In the genomic region with DNA sequence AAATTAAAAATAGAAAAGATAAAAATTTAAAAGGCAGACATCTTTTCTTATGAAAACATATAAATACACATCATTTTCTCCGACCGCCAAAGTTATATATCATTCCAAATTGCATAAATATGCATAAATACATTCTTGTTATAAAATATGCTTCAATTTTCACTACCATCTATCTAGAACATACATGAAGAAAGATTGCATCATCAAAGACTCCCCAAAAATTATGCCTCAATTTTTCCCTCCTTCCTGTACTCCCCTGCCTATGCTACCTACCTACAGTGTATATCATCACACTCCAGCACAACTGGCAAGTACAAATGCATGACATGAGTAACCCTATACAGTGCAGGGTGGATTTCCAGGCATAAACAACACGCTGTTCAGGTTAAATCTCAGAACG, we compare ENCODE assay signal across 24 cellular contexts.
"Had no signal": no experiment of that assay in that cellular context is flagged by ENCODE, and none has a peak within 500 bp of the region (broad histone marks: within the 10 kb centered on the region; RNA-seq: fewer than 3 reads in every experiment).

No MANE protein-coding gene starts in this region.

- H3K27me3 ChIP-seq: colonic mucosa, esophagus squamous epithelium, gastrocnemius medialis, heart right ventricle, left lung had no signal

- H3K27ac ChIP-seq: colonic mucosa, epithelial cell of prostate, esophagus squamous epithelium, gastrocnemius medialis, heart right ventricle, left lung, lower lobe of right lung had no signal

- H3K4me3 ChIP-seq: colonic mucosa, esophagus squamous epithelium, gastrocnemius medialis, heart right ventricle, left lung, lower lobe of right lung, mucosa of descending colon had no signal

- H3K36me3 ChIP-seq: colonic mucosa, esophagus squamous epithelium, gastrocnemius medialis, heart right ventricle, left lung, lower lobe of right lung had no signal

- FAIRE-seq: islet of Langerhans, keratinocyte had no signal

- H3K9me3 ChIP-seq: colonic mucosa, esophagus squamous epithelium, gastrocnemius medialis, heart right ventricle, left lung, lower lobe of right lung, mucosa of descending colon had no signal

- ATAC-seq: effector memory CD8-positive, alpha-beta T cell; esophagus mucosa; gastrocnemius medialis; heart right ventricle; left cardiac atrium; left lung; left ventricle myocardium superior; lower lobe of right lung; mucosa of descending colon had no signal

- H3K4me1 ChIP-seq: colonic mucosa, gastrocnemius medialis, left lung, lower lobe of right lung had no signal

- DNase-seq: colonic mucosa; cortex of kidney; effector CD8-positive, alpha-beta T cell; effector memory CD8-positive, alpha-beta T cell; endodermal cell; erythroblast; esophagus squamous epithelium; foreskin fibroblast; foreskin melanocyte; gastrocnemius medialis; glutamatergic neuron; head of caudate nucleus; heart right ventricle; hippocampal formation; left cardiac atrium; left lung; left ventricle myocardium superior; lower lobe of right lung; mesenchymal stem cell; mucosa of descending colon had no signal
